13 cellular contexts compared by ENCODE assay signal in genomic region chr9:131257266-131258025, GRCh38. TPM values are rescaled to one million over a fixed set of nuclear protein-coding genes. Genes with fewer than 3 reads are reported as not detected.
DNase-seq lines count a peak whose midpoint lies in the region; FAIRE-seq and TF ChIP-seq lines count a peak whose summit lies in the region.
"Had no signal": no experiment of that assay in that cellular context is flagged by ENCODE, and none has a peak within 500 bp of the region (broad histone marks: within the 10 kb centered on the region; RNA-seq: fewer than 3 reads in every experiment).

No MANE protein-coding gene starts in this region.

- H3K9me2 ChIP-seq in DOHH2 (replicated peaks; ENCODE audit: control insufficient read depth, low read length): no peaks in the 10 kb centered on the region
- no peaks in the 10 kb centered on the region for H3K9me2 ChIP-seq in Loucy (replicated peaks; ENCODE audit: low read depth, low read length)

- H3K27me3 ChIP-seq in DOHH2 (ENCODE audit: control insufficient read depth, low read length): no peaks in the 10 kb centered on the region
- H3K27me3 ChIP-seq in Loucy (ENCODE audit: insufficient read depth, low read length, poor library complexity, severe bottlenecking): no peaks in the 10 kb centered on the region
- no peaks in the 10 kb centered on the region for H3K27me3 ChIP-seq in osteoblast (ENCODE audit: insufficient read depth, low read length)

- H3F3A ChIP-seq in DOHH2 (ENCODE audit: control insufficient read depth, insufficient read depth) (peaks cover 25% of the 10 kb centered on the region), Loucy (ENCODE audit: low read depth) (peaks cover 11% of the 10 kb centered on the region; the same call in 1 of the 2 replicates)

- H4K20me1 ChIP-seq in DOHH2 (ENCODE audit: control insufficient read depth, insufficient read depth, low read depth, low read length): no peaks in the 10 kb centered on the region
- no peaks in the 10 kb centered on the region for H4K20me1 ChIP-seq in Loucy (ENCODE audit: insufficient read depth, low read length, poor library complexity, severe bottlenecking)
- no peaks in the 10 kb centered on the region for H4K20me1 ChIP-seq in osteoblast (ENCODE audit: insufficient read depth, low read length)

- H3K4me3 ChIP-seq in DOHH2 (ENCODE audit: low read length): no peak overlapping the region
- peak overlapping the region; percentile 73 for H3K4me3 ChIP-seq in Loucy (ENCODE audit: low read length, poor library complexity, severe bottlenecking)
- H3K4me3 ChIP-seq in osteoblast (ENCODE audit: insufficient read depth, low read length): no peak overlapping the region

- H3K4me2 ChIP-seq in DOHH2 (ENCODE audit: low read length): peak overlapping the region; percentile 83; the same call in 1 of the 2 replicates
- peak overlapping the region; percentile 92 for H3K4me2 ChIP-seq in Loucy (ENCODE audit: low read depth, low read length, poor library complexity, severe bottlenecking)
- H3K4me2 ChIP-seq in osteoblast (ENCODE audit: insufficient read depth, low read length): no peak overlapping the region

- no peak for FAIRE-seq in GM19239 (lab: Jason Lieb, UNC)

- H3K9me3 ChIP-seq in DOHH2 (ENCODE audit: control insufficient read depth, insufficient read depth, low read length): no peaks in the 10 kb centered on the region
- no peaks in the 10 kb centered on the region for H3K9me3 ChIP-seq in Loucy (ENCODE audit: insufficient read depth, low read depth, low read length)
- no peaks in the 10 kb centered on the region for H3K9me3 ChIP-seq in osteoblast (ENCODE audit: low read depth, low read length)

- H3K9me3 Mint-ChIP-seq in dendritic cell treated with granulocyte-macrophage colony-stimulating factor and Interleukin-4, amounts not matched to agents 40 ng/mL and 50 ng/mL, for 4 days: no peaks in the 10 kb centered on the region

- H3K4me1 ChIP-seq in DOHH2 (ENCODE audit: control insufficient read depth, low read length) (peaks cover 58% of the 10 kb centered on the region), Loucy (ENCODE audit: insufficient read depth, low read length, poor library complexity, severe bottlenecking) (peaks cover 50% of the 10 kb centered on the region), osteoblast (ENCODE audit: insufficient read depth, low read length) (peaks cover 12% of the 10 kb centered on the region)

- TF ChIP-seq CTCF in DOHH2 (IDR thresholded peaks at IDR 0.05; ENCODE audit: low read depth, low read length, poor library complexity, severe bottlenecking) (no peak), Loucy (conservative IDR thresholded peaks at IDR 0.05; ENCODE audit: low read length) (no peak), osteoblast (IDR thresholded peaks at IDR 0.05; ENCODE audit: extremely low read depth, low read depth, low read length) (no peak)

- peak overlapping the region; percentile 90 for H3K27ac Mint-ChIP-seq in dendritic cell treated with granulocyte-macrophage colony-stimulating factor and Interleukin-4, amounts not matched to agents 40 ng/mL and 50 ng/mL, for 4 days

- H3K79me2 ChIP-seq in DOHH2 (ENCODE audit: control insufficient read depth, low read length) (peaks cover 27% of the 10 kb centered on the region), Loucy (ENCODE audit: insufficient read depth, low read length) (peaks cover 9% of the 10 kb centered on the region), osteoblast (ENCODE audit: insufficient read depth, low read length) (no peaks in the 10 kb centered on the region)

- H3K9ac ChIP-seq in Loucy (ENCODE audit: low read depth, low read length, poor library complexity, severe bottlenecking): peak overlapping the region; percentile 85

- no peak overlapping the region for H3K4me3 Mint-ChIP-seq in dendritic cell treated with granulocyte-macrophage colony-stimulating factor and Interleukin-4, amounts not matched to agents 40 ng/mL and 50 ng/mL, for 4 days

- DNase-seq in osteoblast (ENCODE audit: insufficient read length, low spot score, missing footprints) (peak; percentile 51), DMS 273 (lab: John Stamatoyannopoulos, UW; ENCODE audit: unreplicated experiment) (no peak), HCEC 1CT (no peak), AG20443 (ENCODE audit: low spot score) (no peak), GM19239 (ENCODE audit: insufficient read length, low spot score) (no peak)
- DNase-seq: dermis blood vessel endothelial cell, DMS153, NCI-H1417 treated with DMSO at 0.1 percent for 48 hours, NCI-H526, trophoblast cell had no signal

- H3K36me3 Mint-ChIP-seq in dendritic cell treated with granulocyte-macrophage colony-stimulating factor and Interleukin-4, amounts not matched to agents 40 ng/mL and 50 ng/mL, for 4 days (ENCODE audit: low read depth): peaks cover 55% of the 10 kb centered on the region

- H3K27me3 Mint-ChIP-seq in dendritic cell treated with granulocyte-macrophage colony-stimulating factor and Interleukin-4, amounts not matched to agents 40 ng/mL and 50 ng/mL, for 4 days: no peaks in the 10 kb centered on the region

- H2AFZ ChIP-seq in Loucy (ENCODE audit: low read length) (no peak overlapping the region), osteoblast (ENCODE audit: low read length) (no peak overlapping the region)

- peaks cover 92% of the 10 kb centered on the region for H3K4me1 Mint-ChIP-seq in dendritic cell treated with granulocyte-macrophage colony-stimulating factor and Interleukin-4, amounts not matched to agents 40 ng/mL and 50 ng/mL, for 4 days (ENCODE audit: low read depth)

- H3K36me3 ChIP-seq in DOHH2 (ENCODE audit: control insufficient read depth, low read length) (peaks cover 41% of the 10 kb centered on the region), Loucy (ENCODE audit: insufficient read depth, low read length) (peaks cover 36% of the 10 kb centered on the region; the same call in 1 of the 2 replicates), osteoblast (ENCODE audit: insufficient read depth, low read length) (no peaks in the 10 kb centered on the region)

- intact Hi-C loops in dendritic cell treated with granulocyte-macrophage colony-stimulating factor and Interleukin-4, amounts not matched to agents 40 ng/mL and 50 ng/mL, for 4 days (cut with micrococcal nuclease): loop anchor here (2.0 kb wide), 1 partner anchor 19 kb away; the partner anchor contains the start of gene FAM78A

- H3K27ac ChIP-seq in DOHH2 (ENCODE audit: low read depth, low read length) (peak overlapping the region; percentile 91), osteoblast (ENCODE audit: low read depth, low read length) (no peak overlapping the region)

RNA-seq across cellular contexts. Expression of gene FAM78A, which starts 18.9 kb away (rescaled TPM):
- 0.36 and 0.59 TPM in 2 replicates for total RNA-seq in osteoblast

RNA-seq across cellular contexts. Expression of gene PLPP7, which starts 32.1 kb away (rescaled TPM):
- 16.3 and 18.0 TPM in 2 replicates for total RNA-seq in osteoblast
